In genomic region chr14:60649815-60650381, GRCh38 we compare ENCODE assay signal across 8 cellular contexts. TPM values are rescaled to one million over a fixed set of nuclear protein-coding genes. Genes with fewer than 3 reads are reported as not detected.
A peak's percentile ranks its signal among the peaks of the same experiment; 100 is the strongest.
DNase-seq lines count a peak whose midpoint lies in the region; ATAC-seq and TF ChIP-seq lines count a peak whose summit lies in the region.

No MANE protein-coding gene starts in this region.

- peak overlapping the region; percentile 48 for H3K4me3 Mint-ChIP-seq in activated CD4-positive, alpha-beta T cell treated with anti-CD3 and anti-CD28 coated beads, Interleukin-2, amount 10 ng/mL, durations not matched to agents 7 days and 5 days

- no peaks in the 10 kb centered on the region for H3K27me3 ChIP-seq in Panc1 (ENCODE audit: control insufficient read depth, insufficient read depth, low read length)
- H3K27me3 ChIP-seq in fibroblast of lung (ENCODE audit: control insufficient read depth, insufficient read depth, low read length): peaks cover 62% of the 10 kb centered on the region
- H3K27me3 ChIP-seq in spleen (replicated peaks in 1 of 7): peaks cover 19 to 100% (median 99%) of the 10 kb centered on the region in 7 donors

- H3K4me2 ChIP-seq in fibroblast of lung (ENCODE audit: extremely low read depth, insufficient read depth, low read length): peak overlapping the region; percentile 92

- H3K9me3 ChIP-seq in Panc1 (ENCODE audit: control insufficient read depth, insufficient read depth, low read depth, low read length) (no peaks in the 10 kb centered on the region), fibroblast of lung (ENCODE audit: control insufficient read depth, insufficient read depth, low read depth, low read length) (no peaks in the 10 kb centered on the region), spleen (peaks cover 0 to 11% (median 0%) of the 10 kb centered on the region in 8 donors)

- H3K36me3 ChIP-seq in Panc1 (ENCODE audit: control insufficient read depth, insufficient read depth, low read length): no peaks in the 10 kb centered on the region; the same call in 1 of the 2 replicates
- no peaks in the 10 kb centered on the region for H3K36me3 ChIP-seq in fibroblast of lung (ENCODE audit: control insufficient read depth, insufficient read depth, low read length)
- H3K36me3 ChIP-seq in spleen: no peaks in the 10 kb centered on the region

- no peaks in the 10 kb centered on the region for H4K20me1 ChIP-seq in fibroblast of lung (ENCODE audit: control insufficient read depth, extremely low read depth, insufficient read depth, low read length)

- peak overlapping the region; percentile 69 to 81 for H3K4me3 ChIP-seq in Panc1 (ENCODE audit: low read depth in 2 of 2, low read length in 2 of 2)
- peak overlapping the region; percentile 48 to 89 (median 66) for H3K4me3 ChIP-seq in fibroblast of lung (replicated peaks in 1 of 4; ENCODE audit: control extremely low read depth in 1 of 4, insufficient read depth in 1 of 4, low read depth in 3 of 4, low read length in 4 of 4)
- peak overlapping the region in 7 of 8 donors; percentile 43 to 72 (median 46) for H3K4me3 ChIP-seq in spleen

- H3K4me1 Mint-ChIP-seq in activated CD4-positive, alpha-beta T cell treated with anti-CD3 and anti-CD28 coated beads, Interleukin-2, amount 10 ng/mL, durations not matched to agents 7 days and 5 days: peaks cover 47% of the 10 kb centered on the region

- H3K9ac ChIP-seq in fibroblast of lung (ENCODE audit: insufficient read depth, low read length): no peak overlapping the region

- no peak for DNase-seq in activated CD4-positive, alpha-beta T cell treated with anti-CD3 and anti-CD28 coated beads, Interleukin-2, amount 10 ng/mL, durations not matched to agents 7 days and 5 days
- DNase-seq in activated CD4-positive, alpha-beta T cell treated with anti-CD3 and anti-CD28 coated beads for 1 hour: no peak
- DNase-seq in Panc1 (ENCODE audit: low read depth, low spot score) (no peak), fibroblast of lung (ENCODE audit: low read depth in 2 of 2) (peak in 1 of 2 donors; percentile 43), spleen (no peak)
- no peak for DNase-seq in stimulated activated CD4-positive, alpha-beta T cell treated with anti-CD3 and anti-CD28 coated beads, Interleukin-2, amount 100 ng/mL, for 48 hours

- ATAC-seq in Panc1 (peak; percentile 35), GM18498 (IDR thresholded peaks at IDR 0.05; ENCODE audit: unreplicated experiment) (no peak), GM18867 (IDR thresholded peaks at IDR 0.05; ENCODE audit: unreplicated experiment) (no peak)

- 3 to 10% (median 4%) methylated on average over 18 of the region's 18 CpGs for WGBS in spleen, 5 donors

- peaks cover 25% of the 10 kb centered on the region for H3K79me2 ChIP-seq in fibroblast of lung (ENCODE audit: control insufficient read depth, insufficient read depth, low read length)

- peaks cover 8% of the 10 kb centered on the region for H3K36me3 Mint-ChIP-seq in activated CD4-positive, alpha-beta T cell treated with anti-CD3 and anti-CD28 coated beads, Interleukin-2, amount 10 ng/mL, durations not matched to agents 7 days and 5 days (ENCODE audit: low read depth)

- CTCF ChIA-PET in activated CD4-positive, alpha-beta T cell treated with anti-CD3 and anti-CD28 coated beads, Interleukin-2, amount 10 ng/mL, durations not matched to agents 7 days and 5 days (lab: Charles Lee): interaction anchor here (0.9 kb wide), 1 partner anchor 12 kb away, joined by 3 read pairs; no protein-coding TSS in a partner anchor
- CTCF ChIA-PET in Panc1 (lab: Charles Lee): no interaction called here

- TF ChIP-seq POLR2A in spleen (IDR thresholded peaks at IDR 0.05): no peak

- peaks cover 93% of the 10 kb centered on the region for H3K27me3 Mint-ChIP-seq in activated CD4-positive, alpha-beta T cell treated with anti-CD3 and anti-CD28 coated beads, Interleukin-2, amount 10 ng/mL, durations not matched to agents 7 days and 5 days

- peak overlapping the region; percentile 70 for H2AFZ ChIP-seq in fibroblast of lung (ENCODE audit: low read length)

- no TSS peak for BruUV-seq in Panc1 (replicated peaks; lab: Mats Ljungman, UMichigan)

- intact Hi-C loops in Panc1 (cut with micrococcal nuclease; ENCODE audit: unreplicated experiment): loop anchor here (5.0 to 10.0 kb wide), 3 partner anchors 72 to 375 kb away; partner anchors contain the start of genes SIX4, SLC38A6 and TRMT5
- intact Hi-C loops in spleen (cut with DNase I; ENCODE audit: low total_unique reads): no loop called here

- TF ChIP-seq CTCF in Panc1 (IDR thresholded peaks at IDR 0.05): no peak
- TF ChIP-seq CTCF in fibroblast of lung (conservative IDR thresholded peaks at IDR 0.05 in 1 of 2, IDR thresholded peaks at IDR 0.05 in 1 of 2; ENCODE audit: low read depth in 1 of 2, low read length in 2 of 2): no peak
- no peak for TF ChIP-seq CTCF in spleen (IDR thresholded peaks at IDR 0.05 in 8 of 11, conservative IDR thresholded peaks at IDR 0.05 in 3 of 11)

- H3K4me1 ChIP-seq in Panc1 (ENCODE audit: control insufficient read depth, insufficient read depth, low read length): peaks cover 29% of the 10 kb centered on the region
- H3K4me1 ChIP-seq in fibroblast of lung (ENCODE audit: control insufficient read depth, extremely low read depth, insufficient read depth, low read length): peaks cover 5% of the 10 kb centered on the region
- peaks cover 24 to 61% (median 52%) of the 10 kb centered on the region in 6 donors for H3K4me1 ChIP-seq in spleen

- H3K27ac Mint-ChIP-seq in activated CD4-positive, alpha-beta T cell treated with anti-CD3 and anti-CD28 coated beads, Interleukin-2, amount 10 ng/mL, durations not matched to agents 7 days and 5 days: peak overlapping the region; percentile 63

- in situ Hi-C loops in Panc1 (cut with HindIII; ENCODE audit: low pct_unique_long_range_greater_than_20kb, low sequenced_read_pairs): no loop called here

- no peaks in the 10 kb centered on the region for H3K9me3 Mint-ChIP-seq in activated CD4-positive, alpha-beta T cell treated with anti-CD3 and anti-CD28 coated beads, Interleukin-2, amount 10 ng/mL, durations not matched to agents 7 days and 5 days

- H3K27ac ChIP-seq in Panc1 (ENCODE audit: low read length) (peak overlapping the region; percentile 77), fibroblast of lung (ENCODE audit: insufficient read depth, low read length) (no peak overlapping the region), spleen (no peak overlapping the region)

- POLR2A ChIA-PET in activated CD4-positive, alpha-beta T cell treated with anti-CD3 and anti-CD28 coated beads, Interleukin-2, amount 10 ng/mL, durations not matched to agents 7 days and 5 days (lab: Charles Lee): no interaction called here
- POLR2A ChIA-PET in Panc1 (lab: Charles Lee): no interaction called here

RNA-seq across cellular contexts. Expression of gene SIX1, which starts 0.6 kb away (rescaled TPM):
- total RNA-seq in activated CD4-positive, alpha-beta T cell treated with anti-CD3 and anti-CD28 coated beads, Interleukin-2, amount 10 ng/mL, durations not matched to agents 7 days and 5 days: not detected
- total RNA-seq in Panc1 (2021; ENCODE audit: unreplicated experiment) (7.4 TPM), fibroblast of lung (1.8 and 8.3 TPM in 2 replicates), spleen (not detected)
- 6.2 TPM for polyA plus RNA-seq in Panc1 (2012; ENCODE audit: insufficient read length)
- polyA plus RNA-seq in fibroblast of lung (6.9 and 11.3 TPM in 2 replicates), spleen (under 1 TPM in 1 of 3 donors, not detected in 2; 0.03 TPM)
- polyA plus RNA-seq in fibroblast of lung (2012): 11.0 and 20.1 TPM in 2 replicates
- polyA minus RNA-seq in fibroblast of lung (ENCODE audit: low replicate concordance): 2.3 and 9.5 TPM in 2 replicates
